Comparison of ENCODE assay signal across 1 cellular context in the genomic region with DNA sequence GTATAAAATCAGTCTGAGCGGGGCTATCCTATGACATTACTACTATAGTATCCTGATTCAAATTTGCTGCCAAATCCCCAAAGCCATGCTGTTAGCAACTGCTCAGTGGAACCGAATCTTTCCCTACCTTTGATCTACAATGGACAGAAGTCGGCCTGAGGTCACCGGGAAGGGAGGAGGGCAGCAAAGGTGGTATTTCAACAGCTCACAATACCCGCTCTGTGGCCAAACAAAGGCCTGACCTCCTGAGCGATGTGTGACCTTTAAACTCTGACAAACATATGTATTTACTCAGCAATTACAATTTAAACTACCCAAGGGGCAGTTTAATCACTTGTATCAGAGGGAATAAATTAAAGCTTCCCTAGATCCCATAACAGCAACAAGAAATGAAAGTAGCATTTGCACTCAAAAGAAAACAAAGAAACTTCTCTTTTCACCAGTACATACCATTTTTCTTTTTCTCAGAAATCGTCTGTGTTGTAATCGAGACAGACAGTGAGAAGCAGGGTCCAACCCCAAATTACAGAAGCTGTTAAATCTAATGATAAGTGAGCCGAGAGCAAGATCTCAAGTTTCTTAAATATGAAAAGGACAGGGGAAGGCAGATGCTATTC.
TF ChIP-seq lines count a peak whose summit lies in the region.

No MANE protein-coding gene starts in this region.

TF ChIP-seq in HepG2, 621 proteins besides CTCF, POLR2A, EP300 and RAD21 (continues in another document):
- TF ChIP-seq PHF21A (CRISPR knock-in tag; IDR thresholded peaks at IDR 0.05) (peak; percentile 79), HNRNPL (IDR thresholded peaks at IDR 0.05; ENCODE audit: low read depth, low read length) (no peak), ATF1 (CRISPR knock-in tag; IDR thresholded peaks at IDR 0.05) (peak; percentile 65; the same call in 1 of the 2 replicates), SMARCE1 (IDR thresholded peaks at IDR 0.05; ENCODE audit: borderline replicate concordance) (no peak), GLMP (CRISPR knock-in tag; IDR thresholded peaks at IDR 0.05; ENCODE audit: borderline replicate concordance) (no peak), ZNF24 (IDR thresholded peaks at IDR 0.05) (no peak), NONO (IDR thresholded peaks at IDR 0.05) (no peak), NONO (CRISPR knock-in tag; conservative IDR thresholded peaks at IDR 0.05) (0 out of 2 replicates have a peak, but pooled peaks have one; percentile 59), ZBTB8A (CRISPR knock-in tag; IDR thresholded peaks at IDR 0.05; ENCODE audit: borderline replicate concordance, low read depth) (no peak), TBX2 (CRISPR knock-in tag; IDR thresholded peaks at IDR 0.05; ENCODE audit: borderline replicate concordance) (peak; percentile 76; the same call in 1 of the 2 replicates), NFIB (CRISPR knock-in tag; IDR thresholded peaks at IDR 0.05; ENCODE audit: borderline replicate concordance) (no peak), RFXAP (CRISPR knock-in tag; IDR thresholded peaks at IDR 0.05; ENCODE audit: borderline replicate concordance) (peak; percentile 19; the same call in 1 of the 2 replicates), MIER2 (CRISPR knock-in tag; IDR thresholded peaks at IDR 0.05) (0 out of 2 replicates have a peak, but pooled peaks have one; percentile 35), KLF12 (CRISPR knock-in tag; IDR thresholded peaks at IDR 0.05; ENCODE audit: borderline replicate concordance) (0 out of 2 replicates have a peak, but pooled peaks have one; percentile 61), ZBTB7B (CRISPR knock-in tag; IDR thresholded peaks at IDR 0.05) (peak; percentile 79), ZNF629 (CRISPR knock-in tag; conservative IDR thresholded peaks at IDR 0.05) (peak; percentile 41; the same call in 1 of the 2 replicates), KDM2A (CRISPR knock-in tag; IDR thresholded peaks at IDR 0.05; ENCODE audit: borderline replicate concordance, low read depth) (0 out of 2 replicates have a peak, but pooled peaks have one; percentile 18), GMEB2 (CRISPR knock-in tag; IDR thresholded peaks at IDR 0.05; ENCODE audit: low read depth) (0 out of 2 replicates have a peak, but pooled peaks have one; percentile 8), MIXL1 (CRISPR knock-in tag; IDR thresholded peaks at IDR 0.05) (peak; percentile 84), ELF3 (CRISPR knock-in tag; IDR thresholded peaks at IDR 0.05) (peak; percentile 75), ATF6 (CRISPR knock-in tag; conservative IDR thresholded peaks at IDR 0.05) (0 out of 2 replicates have a peak, but pooled peaks have one; percentile 23), ZMYM3 (CRISPR knock-in tag; IDR thresholded peaks at IDR 0.05) (peak; percentile 65; the same call in 1 of the 2 replicates), KMT2B (CRISPR knock-in tag; IDR thresholded peaks at IDR 0.05) (0 out of 2 replicates have a peak, but pooled peaks have one; percentile 35), CREB3 (CRISPR knock-in tag; IDR thresholded peaks at IDR 0.05) (peak; percentile 85; the same call in 1 of the 2 replicates), ERF (CRISPR knock-in tag; IDR thresholded peaks at IDR 0.05) (peak; percentile 69), ZBTB38 (CRISPR knock-in tag; IDR thresholded peaks at IDR 0.05) (0 out of 2 replicates have a peak, but pooled peaks have one; percentile 26), ZNF264 (CRISPR knock-in tag; IDR thresholded peaks at IDR 0.05) (peak; percentile 80), ZEB1 (IDR thresholded peaks at IDR 0.05; ENCODE audit: insufficient replicate concordance, low read depth) (no peak), FOXJ3 (CRISPR knock-in tag; IDR thresholded peaks at IDR 0.05; ENCODE audit: borderline replicate concordance) (peak; percentile 72; the same call in 1 of the 2 replicates), ZKSCAN1 (IDR thresholded peaks at IDR 0.05; ENCODE audit: low read length) (no peak), KAT8 (CRISPR knock-in tag; IDR thresholded peaks at IDR 0.05) (peak; percentile 57; the same call in 1 of the 2 replicates), ZNF614 (CRISPR knock-in tag; IDR thresholded peaks at IDR 0.05; ENCODE audit: borderline replicate concordance) (peak; percentile 64; the same call in 1 of the 2 replicates), HNF4G (IDR thresholded peaks at IDR 0.05; ENCODE audit: borderline replicate concordance, low read depth, low read length) (peak; percentile 93), HNF4G (CRISPR knock-in tag; IDR thresholded peaks at IDR 0.05; ENCODE audit: borderline replicate concordance, low read depth) (peak; percentile 84; the same call in 1 of the 2 replicates), NCOA1 (CRISPR knock-in tag; IDR thresholded peaks at IDR 0.05) (no peak), FOXA1 (IDR thresholded peaks at IDR 0.05) (0 out of 2 replicates have a peak, but pooled peaks have one; percentile 27), FOXA1 (CRISPR knock-in tag; IDR thresholded peaks at IDR 0.05) (peak; percentile 89), POLR2G (IDR thresholded peaks at IDR 0.05; ENCODE audit: low read depth, low read length) (peak; percentile 58), ZFX (CRISPR knock-in tag; IDR thresholded peaks at IDR 0.05; ENCODE audit: low read depth) (peak; percentile 35; the same call in 1 of the 2 replicates), FOXO1 (CRISPR knock-in tag; IDR thresholded peaks at IDR 0.05) (peak; percentile 84), GATAD1 (CRISPR knock-in tag; IDR thresholded peaks at IDR 0.05) (no peak), SIN3B (IDR thresholded peaks at IDR 0.05; ENCODE audit: low read length) (peak; percentile 63; the same call in 1 of the 2 replicates), ZNF713 (CRISPR knock-in tag; IDR thresholded peaks at IDR 0.05) (no peak), TBL1XR1 (IDR thresholded peaks at IDR 0.05; ENCODE audit: borderline replicate concordance, low read length, partially characterized antibody) (peak; percentile 75), CREBL2 (CRISPR knock-in tag; IDR thresholded peaks at IDR 0.05; ENCODE audit: borderline replicate concordance) (no peak), ZNF605 (CRISPR knock-in tag; IDR thresholded peaks at IDR 0.05) (peak; percentile 29; the same call in 1 of the 2 replicates), MXI1 (IDR thresholded peaks at IDR 0.05; ENCODE audit: borderline replicate concordance, low read depth, low read length) (peak; percentile 80; the same call in 1 of the 3 replicates), GATAD2A (CRISPR knock-in tag; IDR thresholded peaks at IDR 0.05) (peak; percentile 91), HHEX (CRISPR knock-in tag; IDR thresholded peaks at IDR 0.05) (peak; percentile 89), IRF2 (CRISPR knock-in tag; IDR thresholded peaks at IDR 0.05) (peak; percentile 73), SOX6 (IDR thresholded peaks at IDR 0.05) (no peak), SOX6 (CRISPR knock-in tag; IDR thresholded peaks at IDR 0.05) (peak; percentile 99), ZNF484 (CRISPR knock-in tag; IDR thresholded peaks at IDR 0.05; ENCODE audit: borderline replicate concordance, low read depth) (no peak), IRF9 (CRISPR knock-in tag; IDR thresholded peaks at IDR 0.05; ENCODE audit: borderline replicate concordance) (no peak), XRCC5 (optimal IDR thresholded peaks at IDR 0.05; ENCODE audit: low read length) (peak; percentile 65), FOXA3 (CRISPR knock-in tag; IDR thresholded peaks at IDR 0.05) (peak; percentile 94), ZNF430 (CRISPR knock-in tag; IDR thresholded peaks at IDR 0.05) (peak; percentile 71; the same call in 1 of the 2 replicates), KLF16 (CRISPR knock-in tag; IDR thresholded peaks at IDR 0.05) (peak in 1 of 2 experiments; percentile 46; a peak in 1 of 4 replicates), ZNF672 (CRISPR knock-in tag; IDR thresholded peaks at IDR 0.05) (no peak), RFX1 (IDR thresholded peaks at IDR 0.05) (no peak), ZSCAN30 (CRISPR knock-in tag; IDR thresholded peaks at IDR 0.05) (no peak), HDAC2 (CRISPR knock-in tag; IDR thresholded peaks at IDR 0.05) (peak; percentile 78), ZNF253 (CRISPR knock-in tag; IDR thresholded peaks at IDR 0.05; ENCODE audit: borderline replicate concordance) (no peak), SAP130 (CRISPR knock-in tag; IDR thresholded peaks at IDR 0.05; ENCODE audit: low read depth) (peak; percentile 87), ZNF230 (CRISPR knock-in tag; IDR thresholded peaks at IDR 0.05) (no peak; the same call in 1 of the 2 replicates), ZFAT (CRISPR knock-in tag; conservative IDR thresholded peaks at IDR 0.05) (no peak), KAT7 (CRISPR knock-in tag; IDR thresholded peaks at IDR 0.05; ENCODE audit: borderline replicate concordance) (no peak)
- TF ChIP-seq, protein P1, sequence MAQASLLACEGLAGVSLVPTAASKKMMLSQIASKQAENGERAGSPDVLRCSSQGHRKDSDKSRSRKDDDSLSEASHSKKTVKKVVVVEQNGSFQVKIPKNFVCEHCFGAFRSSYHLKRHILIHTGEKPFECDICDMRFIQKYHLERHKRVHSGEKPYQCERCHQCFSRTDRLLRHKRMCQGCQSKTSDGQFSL (CRISPR knock-in tag; IDR thresholded peaks at IDR 0.05): no peak
- TF ChIP-seq, protein P2, sequence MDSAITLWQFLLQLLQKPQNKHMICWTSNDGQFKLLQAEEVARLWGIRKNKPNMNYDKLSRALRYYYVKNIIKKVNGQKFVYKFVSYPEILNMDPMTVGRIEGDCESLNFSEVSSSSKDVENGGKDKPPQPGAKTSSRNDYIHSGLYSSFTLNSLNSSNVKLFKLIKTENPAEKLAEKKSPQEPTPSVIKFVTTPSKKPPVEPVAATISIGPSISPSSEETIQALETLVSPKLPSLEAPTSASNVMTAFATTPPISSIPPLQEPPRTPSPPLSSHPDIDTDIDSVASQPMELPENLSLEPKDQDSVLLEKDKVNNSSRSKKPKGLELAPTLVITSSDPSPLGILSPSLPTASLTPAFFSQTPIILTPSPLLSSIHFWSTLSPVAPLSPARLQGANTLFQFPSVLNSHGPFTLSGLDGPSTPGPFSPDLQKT (CRISPR knock-in tag; IDR thresholded peaks at IDR 0.05; ENCODE audit: borderline replicate concordance): no peak
- TF ChIP-seq, protein P3, sequence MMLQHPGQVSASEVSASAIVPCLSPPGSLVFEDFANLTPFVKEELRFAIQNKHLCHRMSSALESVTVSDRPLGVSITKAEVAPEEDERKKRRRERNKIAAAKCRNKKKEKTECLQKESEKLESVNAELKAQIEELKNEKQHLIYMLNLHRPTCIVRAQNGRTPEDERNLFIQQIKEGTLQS (CRISPR knock-in tag; IDR thresholded peaks at IDR 0.05): no peak
- TF ChIP-seq, protein P4, sequence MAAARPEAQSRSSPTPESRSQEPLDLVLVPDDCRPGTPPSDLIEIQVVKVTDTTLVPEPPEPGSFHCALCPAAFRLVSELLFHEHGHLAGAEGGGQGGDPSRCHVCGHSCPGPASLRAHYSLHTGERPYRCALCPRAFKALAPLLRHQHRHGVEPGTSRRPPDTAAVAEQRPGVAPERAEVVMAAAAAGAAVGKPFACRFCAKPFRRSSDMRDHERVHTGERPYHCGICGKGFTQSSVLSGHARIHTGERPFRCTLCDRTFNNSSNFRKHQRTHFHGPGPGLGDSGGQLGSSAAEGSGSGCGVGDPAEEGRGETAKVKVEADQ (CRISPR knock-in tag; IDR thresholded peaks at IDR 0.05; ENCODE audit: borderline replicate concordance): no peak
